In genomic region chr12:56632701-56633464, GRCh38 we compare ENCODE assay signal across 8 cellular contexts. TPM values are rescaled to one million over a fixed set of nuclear protein-coding genes. Genes with fewer than 3 reads are reported as not detected.
DNase-seq lines count a peak whose midpoint lies in the region; ATAC-seq and TF ChIP-seq lines count a peak whose summit lies in the region.

No MANE protein-coding gene starts in this region.

- H3K4me3 ChIP-seq in BJ (ENCODE audit: low read depth, low read length) (peak overlapping the region; percentile 14; the same call in 1 of the 2 replicates), NB4 (ENCODE audit: low read depth, low read length) (peak overlapping the region; percentile 21), duodenal mucosa (ENCODE audit: low read depth in 1 of 2, low read length in 2 of 2) (peak overlapping the region; percentile 50 to 81), neural cell (ENCODE audit: low read length) (peak overlapping the region; percentile 17)

- no peak for ATAC-seq in GM21447 (IDR thresholded peaks at IDR 0.05; ENCODE audit: unreplicated experiment)

- TF ChIP-seq CTCF in BJ (IDR thresholded peaks at IDR 0.05; ENCODE audit: insufficient read depth, low read depth, low read length) (no peak), NB4 (IDR thresholded peaks at IDR 0.05; ENCODE audit: low read depth, low read length) (no peak), neural cell (IDR thresholded peaks at IDR 0.05; ENCODE audit: poor library complexity, severe bottlenecking) (no peak)

- no peaks in the 10 kb centered on the region for H4K20me1 ChIP-seq in neural cell (ENCODE audit: insufficient read depth)

- DNase-seq in BJ (ENCODE audit: low read depth): no peak
- DNase-seq in NB4 (ENCODE audit: low read depth): peak; percentile 46
- no peak for DNase-seq in stimulated activated naive CD4-positive, alpha-beta T cell (lab: John Stamatoyannopoulos, UW)
- no peak for DNase-seq in NCI-H1930 (lab: John Stamatoyannopoulos, UW)
- DNase-seq in activated CD4-positive, CD25-positive, alpha-beta regulatory T cell treated with anti-CD3 and anti-CD28 coated beads, Interleukin-2, amount 50 U/mL, for 72 hours: no peak

- TF ChIP-seq EP300 in neural cell (conservative IDR thresholded peaks at IDR 0.05; ENCODE audit: poor library complexity, severe bottlenecking): no peak

- H3K9ac ChIP-seq in duodenal mucosa (ENCODE audit: low read depth in 1 of 2, low read length in 2 of 2) (peak overlapping the region; percentile 58 to 100), neural cell (ENCODE audit: low read length) (no peak overlapping the region)

- H3K79me2 ChIP-seq in neural cell (replicated peaks; ENCODE audit: insufficient read depth, low read length): peaks cover 29% of the 10 kb centered on the region

- no peak for TF ChIP-seq RAD21 in neural cell (conservative IDR thresholded peaks at IDR 0.05)

- H3K36me3 ChIP-seq in BJ (ENCODE audit: control insufficient read depth, insufficient read depth, low read length) (peaks cover 2% of the 10 kb centered on the region; the same call in 1 of the 2 replicates), duodenal mucosa (ENCODE audit: control insufficient read depth in 1 of 2, insufficient read depth in 2 of 2, low read length in 2 of 2) (peaks cover 4 to 6% of the 10 kb centered on the region in 2 donors), neural cell (ENCODE audit: insufficient read depth, low read length) (no peaks in the 10 kb centered on the region)

- H3K27me3 ChIP-seq in BJ (ENCODE audit: control insufficient read depth, insufficient read depth, low read length) (no peaks in the 10 kb centered on the region), duodenal mucosa (ENCODE audit: control insufficient read depth in 1 of 2, insufficient read depth in 2 of 2, low read length in 2 of 2) (no peaks in the 10 kb centered on the region), neural cell (ENCODE audit: insufficient read depth, low read depth, low read length) (no peaks in the 10 kb centered on the region)

- H3K9me2 ChIP-seq in neural cell (ENCODE audit: insufficient read depth, low read length): no peaks in the 10 kb centered on the region

- no peak overlapping the region for H3K4me2 ChIP-seq in neural cell (ENCODE audit: low read length)

- TF ChIP-seq POLR2A in NB4 (IDR thresholded peaks at IDR 0.05; ENCODE audit: extremely low read depth, insufficient read length): no peak

- CTCF ChIA-PET in BJ (lab: Yijun Ruan, JAX): interaction anchor here (0.9 to 5.2 kb wide), 4 partner anchors 22 to 119 kb away, joined by 3 to 41 read pairs (median 16); partner anchors contain the start of gene RBMS2

- H3K27ac ChIP-seq in duodenal mucosa (ENCODE audit: low read depth, low read length): peak overlapping the region; percentile 33
- no peak overlapping the region for H3K27ac ChIP-seq in neural cell (ENCODE audit: low read length)

- peaks cover 10% of the 10 kb centered on the region for H3F3A ChIP-seq in neural cell (ENCODE audit: insufficient read depth, low read length, poor library complexity, severe bottlenecking)

- H3K9me3 ChIP-seq in duodenal mucosa (ENCODE audit: control insufficient read depth in 1 of 2, low read length in 2 of 2) (no peaks in the 10 kb centered on the region), neural cell (ENCODE audit: low read length) (no peaks in the 10 kb centered on the region)

- peaks cover 47 to 57% of the 10 kb centered on the region in 2 donors for H3K4me1 ChIP-seq in duodenal mucosa (ENCODE audit: control insufficient read depth in 1 of 2, insufficient read depth in 2 of 2, low read length in 2 of 2)

- POLR2A ChIA-PET in BJ (lab: Charles Lee): no interaction called here

- no peak overlapping the region for H2AFZ ChIP-seq in neural cell (ENCODE audit: low read depth, low read length)

TF ChIP-seq in neural cell, 6 proteins besides CTCF, POLR2A, EP300 and RAD21:
- TF ChIP-seq MXI1 (conservative IDR thresholded peaks at IDR 0.05; ENCODE audit: poor library complexity, severe bottlenecking) (no peak), TAF1 (IDR thresholded peaks at IDR 0.05; ENCODE audit: low read depth) (no peak), EZH2 (IDR thresholded peaks at IDR 0.05; ENCODE audit: borderline replicate concordance, insufficient read depth, low read length, poor library complexity, severe bottlenecking) (no peak)
TF ChIP-seq in neural cell: peak in this region for 0.

RNA-seq across cellular contexts. Expression of gene BAZ2A, which starts 2.8 kb away (rescaled TPM):
- polyA plus RNA-seq in BJ (2011; rRNA removed) (45.3 and 65.1 TPM in 2 replicates), neural cell (11.6 and 13.8 TPM in 2 replicates)
- 78.2 and 103 TPM in 2 replicates for polyA minus RNA-seq in BJ (2011; rRNA and poly(A)+ RNA removed)
- 24.1 and 38.2 TPM in 2 replicates for polyA minus RNA-seq in neural cell

RNA-seq across cellular contexts. Expression of gene ATP5F1B, which starts 12.9 kb away (rescaled TPM):
- polyA plus RNA-seq in BJ (2011; rRNA removed): 852 and 1,032 TPM in 2 replicates
- 473 and 813 TPM in 2 replicates for polyA minus RNA-seq in BJ (2011; rRNA and poly(A)+ RNA removed)
- 559 and 611 TPM in 2 replicates for polyA plus RNA-seq in neural cell
- polyA minus RNA-seq in neural cell: 436 and 443 TPM in 2 replicates

RNA-seq across cellular contexts. Expression of gene PTGES3, which starts 55.2 kb away (rescaled TPM):
- 24.7 and 49.1 TPM in 2 replicates for polyA plus RNA-seq in BJ (2011; rRNA removed)
- polyA minus RNA-seq in BJ (2011; rRNA and poly(A)+ RNA removed): 10.9 and 22.7 TPM in 2 replicates
- 104 and 109 TPM in 2 replicates for polyA plus RNA-seq in neural cell
- polyA minus RNA-seq in neural cell: 71.8 and 86.8 TPM in 2 replicates

Comparison
In these comparisons a context has a peak if more than half of its experiments do, and no peak if none do; other contexts are left out.
1. H3K4me3 ChIP-seq: peak in every context shown above with its lines; median percentile 66 in duodenal mucosa; 21 in NB4; 17 in neural cell; 14 in BJ.